ENCODE assay signal across 8 cellular contexts in the genomic region with DNA sequence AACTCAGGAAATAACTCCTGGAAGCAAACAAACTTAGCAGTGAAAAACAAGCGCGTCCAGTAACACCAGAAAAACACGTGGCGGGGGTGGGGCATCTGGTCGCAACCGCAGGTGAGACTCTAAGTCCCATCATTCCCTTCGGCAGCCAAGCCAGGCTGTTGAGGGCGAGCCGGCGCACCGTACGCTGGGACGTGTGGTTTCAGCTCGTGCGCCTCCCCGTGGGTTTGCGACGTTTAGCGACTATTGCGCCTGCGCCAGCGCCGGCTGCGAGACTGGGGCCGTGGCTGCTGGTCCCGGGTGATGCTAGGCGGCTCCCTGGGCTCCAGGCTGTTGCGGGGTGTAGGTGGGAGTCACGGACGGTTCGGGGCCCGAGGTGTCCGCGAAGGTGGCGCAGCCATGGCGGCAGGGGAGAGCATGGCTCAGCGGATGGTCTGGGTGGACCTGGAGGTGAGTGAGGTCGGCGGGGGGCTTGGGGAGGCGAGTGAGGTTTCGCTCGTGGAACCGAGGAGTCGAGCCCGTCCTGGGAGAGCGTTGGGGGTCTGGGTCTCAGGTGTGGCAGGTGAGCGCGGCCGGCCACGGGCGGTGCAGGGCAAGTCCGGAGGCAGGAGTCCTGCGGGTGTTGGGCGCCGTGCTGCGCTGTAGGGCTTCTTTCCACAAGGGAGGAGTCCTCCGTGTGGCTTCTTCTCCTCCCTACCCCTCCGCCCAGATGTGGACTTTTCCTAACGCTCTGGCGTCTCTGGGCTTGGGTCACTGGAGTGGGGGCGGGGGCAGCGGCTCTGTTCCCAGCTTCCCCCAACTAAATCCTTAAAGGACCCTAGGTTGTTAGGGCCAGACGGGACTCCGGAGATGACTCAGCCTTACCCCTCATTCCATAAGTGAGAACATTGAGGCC. TPM values are rescaled to one million over a fixed set of nuclear protein-coding genes. Genes with fewer than 3 reads are reported as not detected.
A peak's percentile ranks its signal among the peaks of the same experiment; 100 is the strongest.
DNase-seq lines count a peak whose midpoint lies in the region; ATAC-seq and TF ChIP-seq lines count a peak whose summit lies in the region.

A gene (plus strand): TSS at position 239 of the 892 bp plus-strand sequence. CDS start 62 bp downstream, at position 301.

- H3K36me3 ChIP-seq in liver (ENCODE audit: control insufficient read depth in 4 of 4, insufficient read depth in 3 of 4, low read depth in 1 of 4, low read length in 3 of 4) = peaks cover 0 to 5% (median 2%) of the 10 kb centered on the region in 4 donors

- peak; percentile 16 for TF ChIP-seq CTCF in CD4-positive, alpha-beta T cell (IDR thresholded peaks at IDR 0.05)
- TF ChIP-seq CTCF in liver (IDR thresholded peaks at IDR 0.05; ENCODE audit: low read depth, low read length, missing input control) = no peak

- H3K4me1 ChIP-seq in liver (ENCODE audit: control insufficient read depth in 4 of 4, insufficient read depth in 4 of 4, low read length in 3 of 4) = peaks cover 0 to 15% (median 2%) of the 10 kb centered on the region in 4 donors

- H3K9ac ChIP-seq in liver (ENCODE audit: low read depth in 1 of 2, low read length in 2 of 2) = peak within 1 kb of the TSS; percentile 53 to 68

- H3K4me3 Mint-ChIP-seq in CD4-positive, alpha-beta T cell = peak within 1 kb of the TSS; percentile 98

- H3K27ac ChIP-seq in CD4-positive, alpha-beta T cell (ENCODE audit: low read depth, low read length) = peak within 1 kb of the TSS; percentile 49
- peak within 1 kb of the TSS; percentile 47 to 83 for H3K27ac ChIP-seq in liver (ENCODE audit: low read depth in 1 of 2, low read length in 2 of 2)

- no peaks in the 10 kb centered on the region for H3K27me3 ChIP-seq in CD4-positive, alpha-beta T cell (ENCODE audit: control insufficient read depth, insufficient read depth, low read length)
- no peaks in the 10 kb centered on the region for H3K27me3 ChIP-seq in liver (ENCODE audit: control insufficient read depth in 4 of 4, insufficient read depth in 4 of 4, low read length in 3 of 4)

- peaks cover 36% of the 10 kb centered on the region for H3K4me1 Mint-ChIP-seq in CD4-positive, alpha-beta T cell (ENCODE audit: low read depth)

- H3K9me3 Mint-ChIP-seq in CD4-positive, alpha-beta T cell = peaks cover 3% of the 10 kb centered on the region

- no peaks in the 10 kb centered on the region for H3K27me3 Mint-ChIP-seq in CD4-positive, alpha-beta T cell

- CTCF ChIA-PET in CD4-positive, alpha-beta T cell (lab: Charles Lee) = interaction anchor here (1.6 kb wide), 1 partner anchor 44 kb away, joined by 3 read pairs; no protein-coding TSS in a partner anchor

- no peaks in the 10 kb centered on the region for H3K9me3 ChIP-seq in CD4-positive, alpha-beta T cell (ENCODE audit: control insufficient read depth, low read length)
- no peaks in the 10 kb centered on the region for H3K9me3 ChIP-seq in liver (ENCODE audit: control insufficient read depth in 4 of 4, low read length in 3 of 4)

- H3K4me3 ChIP-seq in liver (ENCODE audit: low read depth in 1 of 3, low read length in 3 of 3) = peak within 1 kb of the TSS; percentile 62 to 79 (median 64)

- intact Hi-C loops in CD4-positive, alpha-beta T cell (cut with DNase I, micrococcal nuclease) = loop anchor here (1.0 to 10.0 kb wide), 4 partner anchors 39 to 667 kb away; a partner anchor contains a TSS

- peak within 1 kb of the TSS; percentile 89 for H3K27ac Mint-ChIP-seq in CD4-positive, alpha-beta T cell

- WGBS in liver = under 1% methylated on average over 64 of the region's 64 CpGs

- POLR2A ChIA-PET in CD4-positive, alpha-beta T cell (lab: Charles Lee) = interaction anchor here (0.6 to 1.9 kb wide), 8 partner anchors 20 to 61 kb away, joined by 3 to 22 read pairs (median 4); a partner anchor contains a TSS

- DNase-seq in CD4-positive, alpha-beta T cell = peak; percentile 89 to 94 (median 92)
- DNase-seq in NCI-H82 (lab: John Stamatoyannopoulos, UW) (peak; percentile 96), dermis microvascular lymphatic vessel endothelial cell (ENCODE audit: low read depth in 2 of 2) (peak; percentile 91 to 97)
- peak; percentile 92 to 94 for DNase-seq in activated CD4-positive, alpha-beta T cell treated with anti-CD3 and anti-CD28 coated beads, Interleukin-2, amount 50 U/mL, for 48 hours
- peak; percentile 95 for DNase-seq in stimulated activated CD4-positive, alpha-beta T cell treated with anti-CD3 and anti-CD28 coated beads, Interleukin-4, amount 100 ng/mL, for 24 hours

- TF ChIP-seq RAD21 in liver (IDR thresholded peaks at IDR 0.05) = peak; percentile 35 to 67

- peak; percentile 99 for ATAC-seq in CD4-positive, alpha-beta T cell (ENCODE audit: poor library complexity)
- ATAC-seq in GM19397 (IDR thresholded peaks at IDR 0.05; ENCODE audit: unreplicated experiment) = peak; percentile 100
- ATAC-seq in HG03571 (IDR thresholded peaks at IDR 0.05; ENCODE audit: unreplicated experiment) = peak; percentile 99

- H3K36me3 Mint-ChIP-seq in CD4-positive, alpha-beta T cell (ENCODE audit: low read depth) = peaks cover 43% of the 10 kb centered on the region

TF ChIP-seq in liver, 16 proteins besides CTCF, POLR2A, EP300 and RAD21:
- TF ChIP-seq, protein P1, sequence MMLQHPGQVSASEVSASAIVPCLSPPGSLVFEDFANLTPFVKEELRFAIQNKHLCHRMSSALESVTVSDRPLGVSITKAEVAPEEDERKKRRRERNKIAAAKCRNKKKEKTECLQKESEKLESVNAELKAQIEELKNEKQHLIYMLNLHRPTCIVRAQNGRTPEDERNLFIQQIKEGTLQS (IDR thresholded peaks at IDR 0.05) = no peak
- TF ChIP-seq, protein P2, sequence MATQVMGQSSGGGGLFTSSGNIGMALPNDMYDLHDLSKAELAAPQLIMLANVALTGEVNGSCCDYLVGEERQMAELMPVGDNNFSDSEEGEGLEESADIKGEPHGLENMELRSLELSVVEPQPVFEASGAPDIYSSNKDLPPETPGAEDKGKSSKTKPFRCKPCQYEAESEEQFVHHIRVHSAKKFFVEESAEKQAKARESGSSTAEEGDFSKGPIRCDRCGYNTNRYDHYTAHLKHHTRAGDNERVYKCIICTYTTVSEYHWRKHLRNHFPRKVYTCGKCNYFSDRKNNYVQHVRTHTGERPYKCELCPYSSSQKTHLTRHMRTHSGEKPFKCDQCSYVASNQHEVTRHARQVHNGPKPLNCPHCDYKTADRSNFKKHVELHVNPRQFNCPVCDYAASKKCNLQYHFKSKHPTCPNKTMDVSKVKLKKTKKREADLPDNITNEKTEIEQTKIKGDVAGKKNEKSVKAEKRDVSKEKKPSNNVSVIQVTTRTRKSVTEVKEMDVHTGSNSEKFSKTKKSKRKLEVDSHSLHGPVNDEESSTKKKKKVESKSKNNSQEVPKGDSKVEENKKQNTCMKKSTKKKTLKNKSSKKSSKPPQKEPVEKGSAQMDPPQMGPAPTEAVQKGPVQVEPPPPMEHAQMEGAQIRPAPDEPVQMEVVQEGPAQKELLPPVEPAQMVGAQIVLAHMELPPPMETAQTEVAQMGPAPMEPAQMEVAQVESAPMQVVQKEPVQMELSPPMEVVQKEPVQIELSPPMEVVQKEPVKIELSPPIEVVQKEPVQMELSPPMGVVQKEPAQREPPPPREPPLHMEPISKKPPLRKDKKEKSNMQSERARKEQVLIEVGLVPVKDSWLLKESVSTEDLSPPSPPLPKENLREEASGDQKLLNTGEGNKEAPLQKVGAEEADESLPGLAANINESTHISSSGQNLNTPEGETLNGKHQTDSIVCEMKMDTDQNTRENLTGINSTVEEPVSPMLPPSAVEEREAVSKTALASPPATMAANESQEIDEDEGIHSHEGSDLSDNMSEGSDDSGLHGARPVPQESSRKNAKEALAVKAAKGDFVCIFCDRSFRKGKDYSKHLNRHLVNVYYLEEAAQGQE (IDR thresholded peaks at IDR 0.05) = peak; percentile 20
- TF ChIP-seq, protein P3, sequence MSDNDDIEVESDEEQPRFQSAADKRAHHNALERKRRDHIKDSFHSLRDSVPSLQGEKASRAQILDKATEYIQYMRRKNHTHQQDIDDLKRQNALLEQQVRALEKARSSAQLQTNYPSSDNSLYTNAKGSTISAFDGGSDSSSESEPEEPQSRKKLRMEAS (IDR thresholded peaks at IDR 0.05) = peak; percentile 97
- peak; percentile 62 for TF ChIP-seq YY1 (IDR thresholded peaks at IDR 0.05)
- TF ChIP-seq SP1 (IDR thresholded peaks at IDR 0.05) = peak; percentile 56
- TF ChIP-seq EGR1 (IDR thresholded peaks at IDR 0.05; ENCODE audit: low read depth in 2 of 2) = no peak
- peak in 1 of 2 donors; percentile 33 for TF ChIP-seq HNF4A (conservative IDR thresholded peaks at IDR 0.05)
- peak; percentile 37 to 51 for TF ChIP-seq RXRA (IDR thresholded peaks at IDR 0.05)
TF ChIP-seq in liver: peak in this region for 6.

RNA-seq across cellular contexts. Expression of the gene that starts here (rescaled TPM):
- 10 to 100 TPM; 17.3 to 20.6 TPM for total RNA-seq in CD4-positive, alpha-beta T cell
- 110 and 132 TPM in 2 replicates for total RNA-seq in dermis microvascular lymphatic vessel endothelial cell
- 10 to 100 TPM; 25.9 to 51.7 TPM for total RNA-seq in liver
- polyA plus RNA-seq in liver = 10 to 100 TPM; 36.0 to 42.8 TPM

Comparison
In these comparisons a context has a peak if more than half of its experiments do, and no peak if none do; other contexts are left out.
1. Peak in every context shown above with its lines: DNase-seq, ATAC-seq, H3K4me3 ChIP-seq and H3K27ac ChIP-seq.